Comparison of ENCODE assay signal across 1 cellular context in the genomic region with DNA sequence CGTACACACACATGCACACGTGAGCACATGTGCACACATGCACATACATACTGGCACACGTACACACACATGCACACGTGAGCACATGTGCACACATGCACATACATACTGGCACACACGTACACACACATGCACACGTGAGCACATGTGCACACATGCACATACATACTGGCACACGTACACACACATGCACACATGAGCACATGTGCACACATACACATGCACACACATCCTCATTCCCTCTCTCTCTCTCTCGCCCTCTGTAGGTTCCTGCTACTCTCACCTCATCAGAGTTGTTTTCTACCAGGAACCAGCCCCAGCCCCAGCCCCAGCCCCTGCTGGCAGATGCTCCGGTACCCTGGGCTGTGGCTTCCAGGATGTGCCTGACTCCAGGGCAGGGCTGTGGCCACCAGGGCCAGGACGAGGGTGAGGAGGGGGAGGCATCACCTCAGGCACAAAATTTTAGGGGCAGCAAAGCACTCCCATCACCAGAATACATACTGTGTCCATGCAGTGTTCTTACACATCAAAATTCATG.
TF ChIP-seq lines count a peak whose summit lies in the region.

No MANE protein-coding gene starts in this region.

TF ChIP-seq in HepG2, 621 proteins besides CTCF, POLR2A, EP300 and RAD21:
- TF ChIP-seq, protein P1, sequence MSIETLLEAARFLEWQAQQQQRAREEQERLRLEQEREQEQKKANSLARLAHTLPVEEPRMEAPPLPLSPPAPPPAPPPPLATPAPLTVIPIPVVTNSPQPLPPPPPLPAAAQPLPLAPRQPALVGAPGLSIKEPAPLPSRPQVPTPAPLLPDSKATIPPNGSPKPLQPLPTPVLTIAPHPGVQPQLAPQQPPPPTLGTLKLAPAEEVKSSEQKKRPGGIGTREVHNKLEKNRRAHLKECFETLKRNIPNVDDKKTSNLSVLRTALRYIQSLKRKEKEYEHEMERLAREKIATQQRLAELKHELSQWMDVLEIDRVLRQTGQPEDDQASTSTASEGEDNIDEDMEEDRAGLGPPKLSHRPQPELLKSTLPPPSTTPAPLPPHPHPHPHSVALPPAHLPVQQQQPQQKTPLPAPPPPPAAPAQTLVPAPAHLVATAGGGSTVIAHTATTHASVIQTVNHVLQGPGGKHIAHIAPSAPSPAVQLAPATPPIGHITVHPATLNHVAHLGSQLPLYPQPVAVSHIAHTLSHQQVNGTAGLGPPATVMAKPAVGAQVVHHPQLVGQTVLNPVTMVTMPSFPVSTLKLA (IDR thresholded peaks at IDR 0.05) = peak; percentile 58
- 0 out of 3 replicates have a peak, but pooled peaks have one; percentile 19 for TF ChIP-seq MXI1 (IDR thresholded peaks at IDR 0.05; ENCODE audit: borderline replicate concordance, low read depth, low read length)
